In the genomic region with DNA sequence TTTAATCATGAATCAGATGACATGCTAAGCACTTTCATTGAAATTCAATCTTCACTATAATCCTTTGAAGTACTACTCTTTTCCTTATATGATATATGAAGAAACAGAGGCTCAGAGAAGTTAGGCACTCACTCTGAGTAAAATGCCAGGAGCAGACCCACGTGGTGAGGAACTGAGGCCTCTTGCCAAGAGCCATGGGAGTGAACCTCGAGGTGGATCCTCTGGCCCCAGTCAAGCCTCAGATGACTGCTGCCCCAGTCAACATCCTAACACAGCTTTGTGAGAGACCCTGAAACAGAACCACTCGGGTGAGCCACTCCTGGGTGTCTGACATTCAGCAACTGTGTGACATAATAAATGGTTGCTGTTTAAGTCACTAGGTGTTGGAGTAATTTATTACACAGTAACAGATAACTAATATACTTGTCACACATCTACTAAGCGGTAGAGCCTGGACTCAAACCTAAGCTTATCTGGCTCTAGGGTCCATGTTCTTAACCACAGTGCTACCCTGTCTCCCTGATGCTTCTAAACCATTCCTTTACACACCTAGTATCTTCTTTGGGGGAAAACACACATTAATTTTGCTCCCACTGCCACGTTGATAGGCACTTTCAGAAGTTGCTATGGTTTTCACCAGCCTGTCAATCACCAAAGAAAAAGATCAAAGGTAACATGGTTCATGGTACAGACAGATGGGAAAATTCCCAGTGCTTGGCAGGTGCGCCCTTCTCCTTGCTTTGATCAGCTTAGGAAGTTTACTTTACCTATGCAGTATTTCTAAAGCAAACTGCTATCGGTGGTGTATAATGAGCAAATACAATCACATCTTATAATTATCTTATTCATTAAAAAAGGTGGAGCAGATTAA, we compare ENCODE assay signal across 19 cellular contexts.
"Had no signal": no experiment of that assay in that cellular context is flagged by ENCODE, and none has a peak within 500 bp of the region (broad histone marks: within the 10 kb centered on the region; RNA-seq: fewer than 3 reads in every experiment).

No MANE protein-coding gene starts in this region.

- H3K4me1 ChIP-seq: neural progenitor cell had no signal

- H3K4me2 ChIP-seq: neural progenitor cell had no signal

- H3K36me3 ChIP-seq: cardiac muscle cell, neural progenitor cell, tibial artery had no signal

- H3K9me3 Mint-ChIP-seq: activated CD4-positive, alpha-beta T cell treated with anti-CD3 and anti-CD28 coated beads, Interleukin-2, amount 10 ng/mL, durations not matched to agents 24 days and 14 days had no signal

- H3K27me3 ChIP-seq: cardiac muscle cell, neural progenitor cell, tibial artery had no signal

- H3K9me3 ChIP-seq: tibial artery had no signal

- H3K9ac ChIP-seq: neural progenitor cell had no signal

- H3K36me3 Mint-ChIP-seq: activated CD8-positive, alpha-beta memory T cell treated with anti-CD3 and anti-CD28 coated beads, Interleukin-2, amount 10 ng/mL, durations not matched to agents 7 days and 5 days; activated naive CD4-positive, alpha-beta T cell treated with anti-CD3 and anti-CD28 coated beads, Interleukin-2, amount 10 ng/mL, durations not matched to agents 7 days and 5 days; naive B cell; neural progenitor cell had no signal

- H3K4me1 Mint-ChIP-seq: activated CD4-positive, alpha-beta T cell treated with anti-CD3 and anti-CD28 coated beads, Interleukin-2, amount 10 ng/mL, durations not matched to agents 24 days and 14 days; activated naive CD4-positive, alpha-beta T cell treated with anti-CD3 and anti-CD28 coated beads, Interleukin-2, amount 10 ng/mL, durations not matched to agents 7 days and 5 days; naive B cell had no signal

- H3K4me3 ChIP-seq: cardiac muscle cell, neural progenitor cell, tibial artery had no signal

- H3K27ac Mint-ChIP-seq: activated CD4-positive, alpha-beta T cell treated with anti-CD3 and anti-CD28 coated beads, Interleukin-2, amount 10 ng/mL, durations not matched to agents 24 days and 14 days; activated CD8-positive, alpha-beta memory T cell treated with anti-CD3 and anti-CD28 coated beads, Interleukin-2, amount 10 ng/mL, durations not matched to agents 7 days and 5 days; activated CD8-positive, alpha-beta T cell treated with anti-CD3 and anti-CD28 coated beads for 36 hours; activated naive CD4-positive, alpha-beta T cell treated with anti-CD3 and anti-CD28 coated beads, Interleukin-2, amount 10 ng/mL, durations not matched to agents 7 days and 5 days; naive B cell had no signal

- DNase-seq: activated CD4-positive, alpha-beta T cell treated with anti-CD3 and anti-CD28 coated beads, Interleukin-2, amount 10 ng/mL, durations not matched to agents 24 days and 14 days; activated CD8-positive, alpha-beta memory T cell treated with anti-CD3 and anti-CD28 coated beads, Interleukin-2, amount 10 ng/mL, durations not matched to agents 7 days and 5 days; activated CD8-positive, alpha-beta T cell treated with anti-CD3 and anti-CD28 coated beads for 36 hours; activated effector memory CD4-positive, alpha-beta T cell treated with anti-CD3 and anti-CD28 coated beads, Interleukin-2, amount 50 U/mL, for 16 hours; activated naive CD4-positive, alpha-beta T cell treated with anti-CD3 and anti-CD28 coated beads, Interleukin-2, amount 10 ng/mL, durations not matched to agents 7 days and 5 days; activated T-cell treated with anti-CD3 and anti-CD28 coated beads for 4 hours; cortex of kidney; hippocampal formation; kidney glomerular epithelial cell; mesenchymal stem cell; naive B cell; retina; stimulated activated CD4-positive, alpha-beta T cell treated with anti-CD3 and anti-CD28 coated beads, Interleukin-12 subunit alpha, Interleukin-12 subunit beta, amount 100 ng/mL, for 4 hours; stimulated activated CD4-positive, alpha-beta T cell treated with anti-CD3 and anti-CD28 coated beads, Interleukin-4, amount 100 ng/mL, for 4 hours; stimulated activated naive CD8-positive, alpha-beta T cell treated with anti-CD3 and anti-CD28 coated beads, Interleukin-15, Interleukin-2, amounts not matched to agents 100 U/mL and 50 U/mL, for 24 hours; tibial artery had no signal

- H3K27ac ChIP-seq: cardiac muscle cell, neural progenitor cell, tibial artery, VCaP had no signal

- H3K4me3 Mint-ChIP-seq: activated CD4-positive, alpha-beta T cell treated with anti-CD3 and anti-CD28 coated beads, Interleukin-2, amount 10 ng/mL, durations not matched to agents 24 days and 14 days; activated CD8-positive, alpha-beta memory T cell treated with anti-CD3 and anti-CD28 coated beads, Interleukin-2, amount 10 ng/mL, durations not matched to agents 7 days and 5 days; activated CD8-positive, alpha-beta T cell treated with anti-CD3 and anti-CD28 coated beads for 36 hours; activated naive CD4-positive, alpha-beta T cell treated with anti-CD3 and anti-CD28 coated beads, Interleukin-2, amount 10 ng/mL, durations not matched to agents 7 days and 5 days; naive B cell; neural progenitor cell had no signal

- H3K27me3 Mint-ChIP-seq: activated naive CD4-positive, alpha-beta T cell treated with anti-CD3 and anti-CD28 coated beads, Interleukin-2, amount 10 ng/mL, durations not matched to agents 7 days and 5 days had no signal
